8 cellular contexts compared by ENCODE assay signal in the genomic region with DNA sequence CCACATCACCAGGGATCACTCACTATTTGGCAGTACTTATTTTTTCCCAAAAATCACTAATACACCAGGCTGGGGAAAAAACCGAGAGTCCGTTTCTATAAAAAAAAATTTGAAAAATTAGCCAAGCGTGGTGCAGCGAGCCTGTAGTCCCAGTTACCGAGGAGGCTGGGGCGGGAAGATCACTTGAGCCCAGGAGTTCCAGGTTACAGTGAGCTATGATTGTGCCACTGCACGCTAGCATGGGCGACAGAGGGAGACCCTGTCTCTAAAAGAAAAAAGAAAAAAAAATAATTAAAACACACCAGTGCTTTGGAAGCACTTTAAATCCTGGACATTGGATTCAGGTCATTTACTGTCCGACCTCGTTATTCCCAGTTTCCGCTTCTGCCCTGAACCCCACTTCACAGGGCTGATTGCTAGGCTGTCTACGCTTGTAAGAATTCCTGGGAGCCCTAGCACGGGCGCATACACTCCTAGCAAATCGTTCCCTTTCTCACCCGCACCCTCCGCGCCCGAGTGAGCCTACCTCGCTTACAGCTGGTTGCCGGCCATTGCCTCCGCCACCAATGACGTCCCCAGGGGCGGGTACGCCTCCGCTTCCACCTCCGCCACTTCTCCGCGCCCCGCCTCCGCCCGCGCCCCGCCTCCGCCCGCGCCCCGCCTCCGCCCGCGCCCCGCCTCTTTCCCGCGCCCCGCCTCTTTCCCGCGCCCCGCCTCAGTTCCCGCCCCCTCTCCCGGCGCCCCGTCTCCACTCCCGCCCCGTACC. TPM values are rescaled to one million over a fixed set of nuclear protein-coding genes. Genes with fewer than 3 reads are reported as not detected.
DNase-seq lines count a peak whose midpoint lies in the region; ATAC-seq and TF ChIP-seq lines count a peak whose summit lies in the region.

A gene (minus strand): TSS at position 571 of the 766 bp plus-strand sequence. CDS start 5,950 bp downstream, outside the sequence.

- H3K9me2 ChIP-seq in OCI-LY7 (ENCODE audit: insufficient read depth, low read length): no peaks in the 10 kb centered on the region

- WGBS in liver: under 1% methylated on average over 53 of the region's 54 CpGs

- H3K4me1 Mint-ChIP-seq in central memory CD8-positive, alpha-beta T cell: peaks cover 30% of the 10 kb centered on the region

- CTCF ChIA-PET in OCI-LY7 (lab: Charles Lee; ENCODE audit: unreplicated experiment): interaction anchor here (0.8 kb wide), 1 partner anchor 11 kb away, joined by 3 read pairs; no protein-coding TSS in a partner anchor

- no peaks in the 10 kb centered on the region for H3K27me3 Mint-ChIP-seq in central memory CD8-positive, alpha-beta T cell

- H3K9me3 Mint-ChIP-seq in central memory CD8-positive, alpha-beta T cell: no peaks in the 10 kb centered on the region

- peaks cover 22% of the 10 kb centered on the region; the same call in 1 of the 2 replicates for H3K79me2 ChIP-seq in OCI-LY7 (ENCODE audit: insufficient read depth, low read depth, low read length)

- peak within 1 kb of the TSS; percentile 82 for H3K27ac ChIP-seq in OCI-LY7 (ENCODE audit: low read depth, low read length, poor library complexity, severe bottlenecking)
- peak within 1 kb of the TSS; percentile 90 to 97 for H3K27ac ChIP-seq in liver (ENCODE audit: low read depth in 1 of 2, low read length in 2 of 2)

- H3K27me3 ChIP-seq in liver (ENCODE audit: control insufficient read depth in 4 of 4, insufficient read depth in 4 of 4, low read length in 3 of 4): no peaks in the 10 kb centered on the region

- peak within 1 kb of the TSS; percentile 79 for H2AFZ ChIP-seq in OCI-LY7 (ENCODE audit: low read length)

- H3K36me3 ChIP-seq in OCI-LY7 (ENCODE audit: insufficient read depth, low read length): peaks cover 19% of the 10 kb centered on the region
- H3K36me3 ChIP-seq in liver (ENCODE audit: control insufficient read depth in 4 of 4, insufficient read depth in 3 of 4, low read depth in 1 of 4, low read length in 3 of 4): peaks cover 0 to 4% (median under 1%) of the 10 kb centered on the region in 4 donors

- H3K4me1 ChIP-seq in OCI-LY7 (ENCODE audit: insufficient read depth, low read length, poor library complexity, severe bottlenecking) (peaks cover 30% of the 10 kb centered on the region), liver (ENCODE audit: control insufficient read depth in 4 of 4, insufficient read depth in 4 of 4, low read length in 3 of 4) (peaks cover 2 to 31% (median 21%) of the 10 kb centered on the region in 4 donors)

- H3K9me3 ChIP-seq in OCI-LY7 (ENCODE audit: low read length): no peaks in the 10 kb centered on the region
- H3K9me3 ChIP-seq in liver (ENCODE audit: control insufficient read depth in 4 of 4, low read length in 3 of 4): no peaks in the 10 kb centered on the region

- peak; percentile 38 for ATAC-seq in GM21360 (IDR thresholded peaks at IDR 0.05; ENCODE audit: unreplicated experiment)
- peak; percentile 31 for ATAC-seq in HG03565 (IDR thresholded peaks at IDR 0.05; ENCODE audit: unreplicated experiment)
- ATAC-seq in central memory CD8-positive, alpha-beta T cell (replicated peaks; ENCODE audit: extremely low read depth, poor library complexity, severe bottlenecking): peak; percentile 63

- peaks cover 8% of the 10 kb centered on the region for H3K36me3 Mint-ChIP-seq in central memory CD8-positive, alpha-beta T cell (ENCODE audit: insufficient read depth)

- H3K4me3 Mint-ChIP-seq in central memory CD8-positive, alpha-beta T cell: peak within 1 kb of the TSS; percentile 97

- DNase-seq in DMS53 (lab: John Stamatoyannopoulos, UW) (peak; percentile 99), OCI-LY7 (ENCODE audit: low spot score) (no peak), superior temporal gyrus (ENCODE audit: extremely low spot score) (peak; percentile 90)
- DNase-seq in central memory CD8-positive, alpha-beta T cell (ENCODE audit: low spot score in 2 of 2): peak in 1 of 2 donors; percentile 99
- no peak for DNase-seq in stimulated activated CD4-positive, alpha-beta T cell treated with anti-CD3 and anti-CD28 coated beads, Interleukin-4, amount 100 ng/mL, for 24 hours

- POLR2A ChIA-PET in OCI-LY7 (lab: Charles Lee): interaction anchor here (0.6 to 1.4 kb wide), 4 partner anchors 18 to 361 kb away, joined by 3 to 4 read pairs (median 4); no protein-coding TSS in a partner anchor

- no peaks in the 10 kb centered on the region for H4K20me1 ChIP-seq in OCI-LY7 (ENCODE audit: insufficient read depth, low read length)

- TF ChIP-seq CTCF in OCI-LY7 (conservative IDR thresholded peaks at IDR 0.05; ENCODE audit: low read length): no peak
- TF ChIP-seq CTCF in liver (IDR thresholded peaks at IDR 0.05; ENCODE audit: low read depth, low read length, missing input control): no peak

- peak within 1 kb of the TSS; percentile 97 for H3K9ac ChIP-seq in liver (ENCODE audit: low read depth in 1 of 2, low read length in 2 of 2)

- BruUV-seq in OCI-LY7 (replicated peaks; lab: Mats Ljungman, UMichigan): TSS peak; percentile 82

- H3K4me3 ChIP-seq in OCI-LY7 (ENCODE audit: low read depth, low read length, poor library complexity, severe bottlenecking): peak within 1 kb of the TSS; percentile 98
- peak within 1 kb of the TSS; percentile 90 to 99 (median 91) for H3K4me3 ChIP-seq in liver (ENCODE audit: low read depth in 1 of 3, low read length in 3 of 3)

- peak within 1 kb of the TSS; percentile 98 for H3K27ac Mint-ChIP-seq in central memory CD8-positive, alpha-beta T cell (ENCODE audit: low read depth)

- no peak for TF ChIP-seq RAD21 in liver (IDR thresholded peaks at IDR 0.05)

- intact Hi-C loops in OCI-LY7 (cut with micrococcal nuclease; ENCODE audit: unreplicated experiment): loop anchor here (2.0 to 10.0 kb wide), 6 partner anchors 168 to 1640 kb away; a partner anchor contains a TSS

- peak within 1 kb of the TSS; percentile 97 for H3K4me2 ChIP-seq in OCI-LY7 (ENCODE audit: low read length)

TF ChIP-seq in liver, 16 proteins besides CTCF, POLR2A, EP300 and RAD21:
- peak; percentile 98 for TF ChIP-seq YY1 (IDR thresholded peaks at IDR 0.05)
- TF ChIP-seq RXRA (IDR thresholded peaks at IDR 0.05): peak in 1 of 2 donors; percentile 3
- TF ChIP-seq, protein P1, sequence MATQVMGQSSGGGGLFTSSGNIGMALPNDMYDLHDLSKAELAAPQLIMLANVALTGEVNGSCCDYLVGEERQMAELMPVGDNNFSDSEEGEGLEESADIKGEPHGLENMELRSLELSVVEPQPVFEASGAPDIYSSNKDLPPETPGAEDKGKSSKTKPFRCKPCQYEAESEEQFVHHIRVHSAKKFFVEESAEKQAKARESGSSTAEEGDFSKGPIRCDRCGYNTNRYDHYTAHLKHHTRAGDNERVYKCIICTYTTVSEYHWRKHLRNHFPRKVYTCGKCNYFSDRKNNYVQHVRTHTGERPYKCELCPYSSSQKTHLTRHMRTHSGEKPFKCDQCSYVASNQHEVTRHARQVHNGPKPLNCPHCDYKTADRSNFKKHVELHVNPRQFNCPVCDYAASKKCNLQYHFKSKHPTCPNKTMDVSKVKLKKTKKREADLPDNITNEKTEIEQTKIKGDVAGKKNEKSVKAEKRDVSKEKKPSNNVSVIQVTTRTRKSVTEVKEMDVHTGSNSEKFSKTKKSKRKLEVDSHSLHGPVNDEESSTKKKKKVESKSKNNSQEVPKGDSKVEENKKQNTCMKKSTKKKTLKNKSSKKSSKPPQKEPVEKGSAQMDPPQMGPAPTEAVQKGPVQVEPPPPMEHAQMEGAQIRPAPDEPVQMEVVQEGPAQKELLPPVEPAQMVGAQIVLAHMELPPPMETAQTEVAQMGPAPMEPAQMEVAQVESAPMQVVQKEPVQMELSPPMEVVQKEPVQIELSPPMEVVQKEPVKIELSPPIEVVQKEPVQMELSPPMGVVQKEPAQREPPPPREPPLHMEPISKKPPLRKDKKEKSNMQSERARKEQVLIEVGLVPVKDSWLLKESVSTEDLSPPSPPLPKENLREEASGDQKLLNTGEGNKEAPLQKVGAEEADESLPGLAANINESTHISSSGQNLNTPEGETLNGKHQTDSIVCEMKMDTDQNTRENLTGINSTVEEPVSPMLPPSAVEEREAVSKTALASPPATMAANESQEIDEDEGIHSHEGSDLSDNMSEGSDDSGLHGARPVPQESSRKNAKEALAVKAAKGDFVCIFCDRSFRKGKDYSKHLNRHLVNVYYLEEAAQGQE (IDR thresholded peaks at IDR 0.05): peak; percentile 90
- peak in 1 of 2 donors; percentile 20 for TF ChIP-seq HNF4A (conservative IDR thresholded peaks at IDR 0.05)
- peak; percentile 25 to 77 for TF ChIP-seq EGR1 (IDR thresholded peaks at IDR 0.05; ENCODE audit: low read depth in 2 of 2)
- TF ChIP-seq, protein P2, sequence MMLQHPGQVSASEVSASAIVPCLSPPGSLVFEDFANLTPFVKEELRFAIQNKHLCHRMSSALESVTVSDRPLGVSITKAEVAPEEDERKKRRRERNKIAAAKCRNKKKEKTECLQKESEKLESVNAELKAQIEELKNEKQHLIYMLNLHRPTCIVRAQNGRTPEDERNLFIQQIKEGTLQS (IDR thresholded peaks at IDR 0.05): no peak
- TF ChIP-seq, protein P3, sequence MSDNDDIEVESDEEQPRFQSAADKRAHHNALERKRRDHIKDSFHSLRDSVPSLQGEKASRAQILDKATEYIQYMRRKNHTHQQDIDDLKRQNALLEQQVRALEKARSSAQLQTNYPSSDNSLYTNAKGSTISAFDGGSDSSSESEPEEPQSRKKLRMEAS (IDR thresholded peaks at IDR 0.05): no peak
- no peak for TF ChIP-seq GABPA (IDR thresholded peaks at IDR 0.05 in 1 of 2, conservative IDR thresholded peaks at IDR 0.05 in 1 of 2)
- TF ChIP-seq TAF1 (conservative IDR thresholded peaks at IDR 0.05): peak; percentile 88
- TF ChIP-seq SP1 (IDR thresholded peaks at IDR 0.05): no peak
- TF ChIP-seq FOXA2 (IDR thresholded peaks at IDR 0.05): no peak
- TF ChIP-seq JUND (IDR thresholded peaks at IDR 0.05): peak in 1 of 2 donors; percentile 15
TF ChIP-seq in liver: peak in this region for 7.

RNA-seq across cellular contexts. Expression of the gene that starts here (rescaled TPM):
- 3.7 and 6.0 TPM in 2 replicates for total RNA-seq in OCI-LY7 (2014; rRNA removed; shearing (Covaris generic))
- 7.6 and 8.4 TPM in 2 replicates for total RNA-seq in OCI-LY7 (2022)
- total RNA-seq in liver: 10 to 100 TPM; 10.3 to 28.6 TPM
- polyA plus RNA-seq in liver: 10 to 100 TPM; 25.3 to 26.2 TPM

Comparison
In these comparisons a context has a peak if more than half of its experiments do, and no peak if none do; other contexts are left out.
1. DNase-seq: peak in DMS53 (single experiment) and superior temporal gyrus (single experiment); none in OCI-LY7 (single experiment) and stimulated activated CD4-positive, alpha-beta T cell treated with anti-CD3 and anti-CD28 coated beads, Interleukin-4, amount 100 ng/mL, for 24 hours (single experiment).
2. Peak in every context shown above with its lines, with median percentiles within 50 percentile points of each other: ATAC-seq.